Comparison of ENCODE assay signal across 8 cellular contexts in the genomic region with DNA sequence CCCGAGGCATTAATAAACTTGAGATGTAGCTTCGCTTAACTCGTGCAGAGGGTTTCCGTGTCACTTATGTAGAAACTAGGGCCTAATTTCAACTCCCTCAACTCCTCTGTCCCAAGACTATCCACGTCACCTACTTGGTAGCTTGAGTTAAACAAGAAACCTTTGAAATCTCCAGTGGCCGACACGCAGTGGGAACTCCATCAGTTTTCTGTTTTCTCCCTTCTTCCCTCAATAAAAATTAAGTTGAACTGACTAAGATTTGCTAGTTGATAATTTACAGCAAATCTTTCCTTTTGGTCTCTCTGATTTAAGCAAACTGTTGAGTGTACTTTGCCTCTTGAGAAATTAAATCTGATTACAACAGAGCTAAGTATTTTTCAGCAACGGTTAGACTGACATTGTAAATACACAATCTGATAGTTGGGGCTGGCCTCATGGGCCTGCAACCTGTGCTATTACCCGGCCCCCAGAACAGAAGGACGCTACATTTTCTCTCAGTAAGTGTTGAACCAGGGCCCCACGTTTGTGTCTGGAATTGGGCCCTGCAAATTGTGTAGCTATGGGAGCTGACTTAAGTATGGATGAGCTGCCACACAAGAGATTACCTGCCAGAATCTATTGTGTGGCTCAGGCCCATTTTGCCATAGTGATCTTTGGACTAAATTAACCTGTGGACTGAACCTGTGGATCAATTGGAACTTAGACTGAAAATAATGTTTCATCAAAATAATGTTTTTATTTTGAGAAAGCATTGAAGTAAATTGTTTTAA. TPM values are rescaled to one million over a fixed set of nuclear protein-coding genes. Genes with fewer than 3 reads are reported as not detected.
DNase-seq lines count a peak whose midpoint lies in the region; ATAC-seq, FAIRE-seq and TF ChIP-seq lines count a peak whose summit lies in the region.

No MANE protein-coding gene starts in this region.

- WGBS in stomach, 5 donors: 17 to 29% (median 21%) methylated on average over 11 of the region's 11 CpGs

- TF ChIP-seq POLR2A in stomach (IDR thresholded peaks at IDR 0.05): no peak

- TF ChIP-seq CTCF in keratinocyte (optimal IDR thresholded peaks at IDR 0.05 in 1 of 3, IDR thresholded peaks at IDR 0.05 in 1 of 3, conservative IDR thresholded peaks at IDR 0.05 in 1 of 3; ENCODE audit: extremely low read depth in 1 of 3, insufficient read depth in 2 of 3, low read length in 3 of 3): no peak
- TF ChIP-seq CTCF in stomach (IDR thresholded peaks at IDR 0.05): no peak

- H3K9me3 Mint-ChIP-seq in activated T-cell treated with anti-CD3 and anti-CD28 coated beads, Interleukin-2, amount 50 U/mL, for 24 hours: no peaks in the 10 kb centered on the region
- H3K9me3 Mint-ChIP-seq in activated naive CD8-positive, alpha-beta T cell treated with anti-CD3 and anti-CD28 coated beads, Interleukin-2, amount 10 ng/mL, durations not matched to agents 7 days and 5 days: no peaks in the 10 kb centered on the region

- H3K4me2 ChIP-seq in keratinocyte (ENCODE audit: control insufficient read depth, extremely low read depth, insufficient read depth, low read depth, low read length): peak overlapping the region; percentile 73

- H3K9ac ChIP-seq in keratinocyte (ENCODE audit: control insufficient read depth, extremely low read depth, insufficient read depth, low read length): peak overlapping the region; percentile 97

- peak overlapping the region; percentile 97 for H2AFZ ChIP-seq in keratinocyte (ENCODE audit: control insufficient read depth, low read length)

- H3K36me3 Mint-ChIP-seq in activated T-cell treated with anti-CD3 and anti-CD28 coated beads, Interleukin-2, amount 50 U/mL, for 24 hours (ENCODE audit: low read depth): peaks cover 41% of the 10 kb centered on the region
- peaks cover 14% of the 10 kb centered on the region for H3K36me3 Mint-ChIP-seq in activated naive CD8-positive, alpha-beta T cell treated with anti-CD3 and anti-CD28 coated beads, Interleukin-2, amount 10 ng/mL, durations not matched to agents 7 days and 5 days

- H3K36me3 ChIP-seq in keratinocyte (ENCODE audit: control insufficient read depth in 2 of 2, extremely low read depth in 1 of 2, insufficient read depth in 2 of 2, low read length in 2 of 2) (peaks cover 0 to 3% of the 10 kb centered on the region in 2 experiments), stomach (no peaks in the 10 kb centered on the region)

- H3K27me3 ChIP-seq in keratinocyte (ENCODE audit: control insufficient read depth, extremely low read depth, insufficient read depth, low read length) (no peaks in the 10 kb centered on the region), stomach (no peaks in the 10 kb centered on the region)

- no peaks in the 10 kb centered on the region for H3K9me1 ChIP-seq in keratinocyte (ENCODE audit: control insufficient read depth, extremely low read depth, insufficient read depth, low read length)

- H3K4me3 Mint-ChIP-seq in activated T-cell treated with anti-CD3 and anti-CD28 coated beads, Interleukin-2, amount 50 U/mL, for 24 hours: peak overlapping the region; percentile 92
- H3K4me3 Mint-ChIP-seq in activated naive CD8-positive, alpha-beta T cell treated with anti-CD3 and anti-CD28 coated beads, Interleukin-2, amount 10 ng/mL, durations not matched to agents 7 days and 5 days: peak overlapping the region; percentile 93

- TF ChIP-seq EP300 in stomach (IDR thresholded peaks at IDR 0.05): no peak

- H3K27me3 Mint-ChIP-seq in activated T-cell treated with anti-CD3 and anti-CD28 coated beads, Interleukin-2, amount 50 U/mL, for 24 hours: no peaks in the 10 kb centered on the region
- no peaks in the 10 kb centered on the region for H3K27me3 Mint-ChIP-seq in activated naive CD8-positive, alpha-beta T cell treated with anti-CD3 and anti-CD28 coated beads, Interleukin-2, amount 10 ng/mL, durations not matched to agents 7 days and 5 days

- no peaks in the 10 kb centered on the region for H3K9me3 ChIP-seq in keratinocyte (ENCODE audit: control insufficient read depth, low read depth, low read length)
- H3K9me3 ChIP-seq in stomach: no peaks in the 10 kb centered on the region

- no peak for ATAC-seq in activated naive CD8-positive, alpha-beta T cell treated with anti-CD3 and anti-CD28 coated beads, Interleukin-2, amount 10 ng/mL, durations not matched to agents 7 days and 5 days (ENCODE audit: low read depth)
- no peak for ATAC-seq in HG03095 (IDR thresholded peaks at IDR 0.05; ENCODE audit: unreplicated experiment)

- H3K27ac Mint-ChIP-seq in activated T-cell treated with anti-CD3 and anti-CD28 coated beads, Interleukin-2, amount 50 U/mL, for 24 hours: peak overlapping the region; percentile 95
- peak overlapping the region; percentile 98 for H3K27ac Mint-ChIP-seq in activated naive CD8-positive, alpha-beta T cell treated with anti-CD3 and anti-CD28 coated beads, Interleukin-2, amount 10 ng/mL, durations not matched to agents 7 days and 5 days

- H3K79me2 ChIP-seq in keratinocyte (ENCODE audit: control insufficient read depth, insufficient read depth, low read length): peaks cover 37% of the 10 kb centered on the region

- dilution Hi-C loops in keratinocyte (cut with MboI; ENCODE audit: extremely low pct_ligation_motif_present, low sequenced_read_pairs): no loop called here

- H3K4me3 ChIP-seq in keratinocyte (ENCODE audit: control insufficient read depth in 2 of 3, extremely low read depth in 1 of 3, insufficient read depth in 2 of 3, low read depth in 1 of 3, low read length in 3 of 3) (peak overlapping the region; percentile 88 to 93 (median 91)), stomach (peak overlapping the region; percentile 74 to 85 (median 78))

- POLR2A ChIA-PET in activated naive CD8-positive, alpha-beta T cell treated with anti-CD3 and anti-CD28 coated beads, Interleukin-2, amount 10 ng/mL, durations not matched to agents 7 days and 5 days (lab: Charles Lee): no interaction called here

- H4K20me1 ChIP-seq in keratinocyte (ENCODE audit: control insufficient read depth, extremely low read depth, insufficient read depth, low read length): no peaks in the 10 kb centered on the region

- H3K27ac ChIP-seq in keratinocyte (ENCODE audit: control insufficient read depth, insufficient read depth, low read length) (peak overlapping the region; percentile 95), stomach (peak overlapping the region; percentile 88 to 93 (median 90))

- peaks cover 30% of the 10 kb centered on the region for H3K4me1 ChIP-seq in keratinocyte (ENCODE audit: control insufficient read depth, extremely low read depth, insufficient read depth, low read length)
- H3K4me1 ChIP-seq in stomach: peaks cover 9 to 44% (median 25%) of the 10 kb centered on the region in 4 donors

- no peak for FAIRE-seq in keratinocyte (lab: Jason Lieb, UNC)

- peaks cover 42% of the 10 kb centered on the region for H3K4me1 Mint-ChIP-seq in activated T-cell treated with anti-CD3 and anti-CD28 coated beads, Interleukin-2, amount 50 U/mL, for 24 hours (ENCODE audit: low read depth)
- peaks cover 29% of the 10 kb centered on the region for H3K4me1 Mint-ChIP-seq in activated naive CD8-positive, alpha-beta T cell treated with anti-CD3 and anti-CD28 coated beads, Interleukin-2, amount 10 ng/mL, durations not matched to agents 7 days and 5 days

- intact Hi-C loops in stomach (cut with DNase I; ENCODE audit: low total_unique reads): no loop called here

- DNase-seq in activated T-cell treated with anti-CD3 and anti-CD28 coated beads, Interleukin-2, amount 50 U/mL, for 24 hours: peak; percentile 36
- DNase-seq in activated T-cell treated with anti-CD3 and anti-CD28 coated beads, Interleukin-2, amount 50 U/mL, for 1 hour: no peak
- no peak for DNase-seq in activated naive CD8-positive, alpha-beta T cell treated with anti-CD3 and anti-CD28 coated beads, Interleukin-2, amount 10 ng/mL, durations not matched to agents 7 days and 5 days
- DNase-seq in keratinocyte (ENCODE audit: low read depth, low spot score) (no peak), stomach (no peak), NCI-H510A (lab: John Stamatoyannopoulos, UW) (no peak), germinal center (ENCODE audit: low spot score) (no peak)

RNA-seq across cellular contexts. Expression of a gene that starts 0.7 kb away (rescaled TPM):
- total RNA-seq in activated naive CD8-positive, alpha-beta T cell treated with anti-CD3 and anti-CD28 coated beads, Interleukin-2, amount 10 ng/mL, durations not matched to agents 7 days and 5 days: 10 to 100 TPM; 84.7 to 96.9 TPM
- polyA plus RNA-seq in keratinocyte: 125 to 181 TPM (median 137 TPM) in 3 replicates
- polyA plus RNA-seq in keratinocyte (2011; ENCODE audit: low read depth): 8.8 TPM
- 89.0 and 204 TPM in 2 replicates for polyA plus RNA-seq in keratinocyte (2011; cell fraction: cytosol; rRNA removed)
- polyA plus RNA-seq in keratinocyte (2011; cell fraction: nucleus; rRNA removed): 87.0 and 91.9 TPM in 2 replicates
- 63.0 and 129 TPM in 2 replicates for polyA plus RNA-seq in keratinocyte (2012; ENCODE audit: low replicate concordance)
- 13.8 to 88.9 TPM (median 58.5 TPM) in 3 replicates for polyA minus RNA-seq in keratinocyte
- 62.0 TPM for polyA minus RNA-seq in keratinocyte (2011; cell fraction: cytosol; rRNA and poly(A)+ RNA removed)
- 24.5 and 38.9 TPM in 2 replicates for polyA minus RNA-seq in keratinocyte (2011; cell fraction: nucleus; rRNA and poly(A)+ RNA removed)
- 100 to 1,000 TPM in 1 of 5 donors, 10 to 100 TPM in 4; 26.8 to 111 (median 93.3) TPM for total RNA-seq in stomach
- polyA plus RNA-seq in stomach: 100 to 1,000 TPM in 1 of 3 donors, 10 to 100 TPM in 2; 86.9 to 116 (median 94.4) TPM
